8 cellular contexts compared by ENCODE assay signal in the genomic region with DNA sequence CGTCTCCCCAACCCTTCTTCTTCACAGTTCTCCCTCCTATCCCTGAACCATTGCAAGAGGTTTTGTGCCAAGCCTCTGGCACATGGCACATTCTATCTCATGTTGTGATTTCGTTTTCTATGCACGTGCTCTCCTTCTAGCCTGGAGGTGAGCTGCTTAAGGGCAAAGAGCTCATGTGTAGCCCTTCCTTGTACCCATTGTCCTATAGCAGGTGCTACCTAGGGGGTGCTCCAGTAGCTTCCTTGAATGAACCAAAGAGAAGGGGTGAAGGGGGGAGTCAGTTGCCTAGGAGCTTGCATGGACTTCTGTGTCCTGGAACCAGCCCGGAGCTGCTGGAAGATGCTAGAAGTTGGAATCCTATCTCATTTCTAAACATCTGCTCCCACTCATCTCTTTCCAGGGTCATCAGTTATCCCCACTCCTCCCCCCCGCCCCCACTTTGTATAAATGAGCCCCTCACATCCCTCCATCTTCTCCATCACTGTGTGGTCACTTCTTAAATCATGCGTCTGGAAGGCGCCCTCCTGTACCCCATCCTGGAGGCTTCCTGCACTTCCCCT. TPM values are rescaled to one million over a fixed set of nuclear protein-coding genes. Genes with fewer than 3 reads are reported as not detected.
DNase-seq lines count a peak whose midpoint lies in the region; ATAC-seq, FAIRE-seq and TF ChIP-seq lines count a peak whose summit lies in the region.

No MANE protein-coding gene starts in this region.

- ATAC-seq in K562: no peak; the same call in 2 of the 3 replicates
- peak; percentile 16 for ATAC-seq in mucosa of descending colon
- no peak for ATAC-seq in GM21723 (IDR thresholded peaks at IDR 0.05; ENCODE audit: unreplicated experiment)
- ATAC-seq in HG03469 (IDR thresholded peaks at IDR 0.05; ENCODE audit: unreplicated experiment): no peak

- H3K4me1 ChIP-seq in A673 (ENCODE audit: insufficient read depth, low read length, poor library complexity, severe bottlenecking) (peaks cover 10% of the 10 kb centered on the region), K562 (replicated peaks in 1 of 2; ENCODE audit: control insufficient read depth in 2 of 2, insufficient read depth in 2 of 2, low read length in 2 of 2) (peaks cover 0 to 11% of the 10 kb centered on the region in 2 experiments; a peak in 3 of 5 replicates), mucosa of descending colon (ENCODE audit: low read depth) (peaks cover 3% of the 10 kb centered on the region)

- BruUV-seq in A673 (replicated peaks; lab: Mats Ljungman, UMichigan) (no TSS peak), K562 (replicated peaks; lab: Mats Ljungman, UMichigan) (no TSS peak)

- no peak overlapping the region for H2AFZ ChIP-seq in K562 (ENCODE audit: low read depth, low read length)

- CTCF ChIA-PET in A673 (lab: Charles Lee) (no interaction called here), K562 (lab: Yijun Ruan, JAX; ENCODE audit: low intra/inter-chr PET ratio) (no interaction called here)

- POLR2A ChIA-PET in A673 (lab: Charles Lee; ENCODE audit: low non-redundant PET): no interaction called here
- POLR2A ChIA-PET in K562 (lab: Yijun Ruan, JAX): interaction anchor here (0.6 to 1.5 kb wide), 2 partner anchors 9 to 307 kb away, joined by 3 to 4 read pairs; no protein-coding TSS in a partner anchor

- no peak for TF ChIP-seq POLR2A in K562 (conservative IDR thresholded peaks at IDR 0.05)

- no peaks in the 10 kb centered on the region for H4K20me1 ChIP-seq in K562 (replicated peaks; ENCODE audit: control insufficient read depth, insufficient read depth, low read length)

- intact Hi-C loops in A673 (cut with micrococcal nuclease; ENCODE audit: unreplicated experiment) (no loop called here), K562 (cut with micrococcal nuclease) (no loop called here), mucosa of descending colon (cut with DNase I, micrococcal nuclease) (no loop called here)

- peaks cover 46% of the 10 kb centered on the region for H3K4me1 Mint-ChIP-seq in HFFc6 (ENCODE audit: low read depth)

- whole genome bisulfite sequencing in K562 (ENCODE audit: insufficient coverage, low coverage, missing lambda C conversion rate): 4% methylated on average over 6 of the region's 7 CpGs

- TF ChIP-seq EP300 in K562 (IDR thresholded peaks at IDR 0.05; ENCODE audit: low read length): no peak

- no peak overlapping the region for H3K9ac ChIP-seq in K562 (ENCODE audit: insufficient read depth in 1 of 2, low read depth in 2 of 2, low read length in 2 of 2)

- H3K79me2 ChIP-seq in K562 (ENCODE audit: control insufficient read depth, insufficient read depth, low read length): no peaks in the 10 kb centered on the region

- H3K9me3 Mint-ChIP-seq in HFFc6: no peaks in the 10 kb centered on the region

- TF ChIP-seq RAD21 in K562 (CRISPR knock-in tag; conservative IDR thresholded peaks at IDR 0.05 in 1 of 2, IDR thresholded peaks at IDR 0.05 in 1 of 2): no peak

- H3K9me1 ChIP-seq in K562 (ENCODE audit: control insufficient read depth, insufficient read depth, low read length): no peaks in the 10 kb centered on the region

- no peak overlapping the region; the same call in 1 of the 2 replicates for H3K4me2 ChIP-seq in K562 (ENCODE audit: insufficient read depth, low read length)

- H3K4me3 Mint-ChIP-seq in HFFc6: peak overlapping the region; percentile 90

- in situ Hi-C loops in K562 (cut with MboI): no loop called here

- H3K36me3 Mint-ChIP-seq in HFFc6 (ENCODE audit: low read depth): no peaks in the 10 kb centered on the region

- peak overlapping the region; percentile 71 for H3K4me3 ChIP-seq in A673 (ENCODE audit: low read depth, low read length, poor library complexity, severe bottlenecking)
- peak overlapping the region; percentile 30; the same call in 1 of the 2 replicates for H3K4me3 ChIP-seq in K562
- no peak overlapping the region for H3K4me3 ChIP-seq in mucosa of descending colon

- no peak for FAIRE-seq in K562 (lab: Jason Lieb, UNC)

- H3K36me3 ChIP-seq in A673 (ENCODE audit: insufficient read depth, low read length, poor library complexity, severe bottlenecking): no peaks in the 10 kb centered on the region
- no peaks in the 10 kb centered on the region for H3K36me3 ChIP-seq in K562 (ENCODE audit: control insufficient read depth, insufficient read depth, low read length)
- H3K36me3 ChIP-seq in mucosa of descending colon (ENCODE audit: low read depth): no peaks in the 10 kb centered on the region

- TF ChIP-seq CTCF in A673 (conservative IDR thresholded peaks at IDR 0.05; ENCODE audit: low read depth, low read length): no peak
- no peak for TF ChIP-seq CTCF in HFFc6 (IDR thresholded peaks at IDR 0.05)
- TF ChIP-seq CTCF in K562 (IDR thresholded peaks at IDR 0.05 in 2 of 3, conservative IDR thresholded peaks at IDR 0.05 in 1 of 3; ENCODE audit: insufficient read depth in 2 of 3, low read depth in 1 of 3, low read length in 3 of 3): no peak
- TF ChIP-seq CTCF in mucosa of descending colon (IDR thresholded peaks at IDR 0.05): no peak

- H3K27ac Mint-ChIP-seq in HFFc6: peak overlapping the region; percentile 65

- peaks cover 3% of the 10 kb centered on the region for H3K27me3 Mint-ChIP-seq in HFFc6 (ENCODE audit: insufficient read depth)

- H3K9me3 ChIP-seq in A673 (ENCODE audit: low read depth, low read length, poor library complexity, severe bottlenecking) (no peaks in the 10 kb centered on the region), K562 (replicated peaks; ENCODE audit: control insufficient read depth, insufficient read depth, low read depth, low read length) (no peaks in the 10 kb centered on the region), mucosa of descending colon (no peaks in the 10 kb centered on the region)

- H3K27me3 ChIP-seq in A673 (replicated peaks; ENCODE audit: insufficient read depth, low read depth, low read length, poor library complexity): peaks cover 20% of the 10 kb centered on the region
- peaks cover 21 to 39% of the 10 kb centered on the region in 2 experiments for H3K27me3 ChIP-seq in K562 (ENCODE audit: control insufficient read depth in 2 of 2, insufficient read depth in 2 of 2, low read length in 2 of 2)

- H3K27ac ChIP-seq in A673 (ENCODE audit: low read depth, low read length, poor library complexity, severe bottlenecking) (no peak overlapping the region), K562 (ENCODE audit: extremely low read depth, low read depth, low read length) (no peak overlapping the region)

- DNase-seq in A673 (ENCODE audit: low spot score) (no peak), HFFc6 (no peak), K562 (ENCODE audit: extremely low read depth in 1 of 4, low spot score in 3 of 4) (no peak), mucosa of descending colon (no peak), NOMO-1 treated with dmso at 0.1 percent for 144 hours (lab: John Stamatoyannopoulos, UW; ENCODE audit: unreplicated experiment) (no peak)
- no peak for DNase-seq in stimulated activated CD4-positive, alpha-beta T cell treated with anti-CD3 and anti-CD28 coated beads, Interleukin-15, amount 100 ng/mL, for 24 hours

TF ChIP-seq in K562, 482 proteins besides CTCF, POLR2A, EP300 and RAD21:
- TF ChIP-seq ZNF518B (CRISPR knock-in tag; IDR thresholded peaks at IDR 0.05) (no peak), LCOR (CRISPR knock-in tag; IDR thresholded peaks at IDR 0.05) (0 out of 2 replicates have a peak, but pooled peaks have one; percentile 41)

RNA-seq across cellular contexts. Expression of gene DISC1, which starts 0.5 kb away (rescaled TPM):
- total RNA-seq in A673 (2021) (1.8 and 3.0 TPM in 2 replicates), K562 (2014; rRNA removed) (0.04 and 0.09 TPM in 2 replicates), K562 (2014; rRNA removed; fragmentation: Illumina TruSeq; extraction: Trizol) (0.10 and 0.11 TPM in 2 replicates), K562 (2015; rRNA removed; fragmentation: Illumina TruSeq; extraction: Trizol) (0.07 and 0.08 TPM in 2 replicates), K562 (2021) (0.09 and 0.16 TPM in 2 replicates), mucosa of descending colon (10 to 100 TPM in 1 of 3 donors, 1 to 10 TPM in 2; 4.8 to 11.3 (median 8.9) TPM)
- total RNA-seq in HFFc6 (2021; fragmentation: NEBNext Ultra II Directional; extraction: Animal tissue kit (Norgen Biotek cat#: 25700)): 1 to 10 TPM; 1.3 to 4.3 (median 1.9) TPM
- 0.37 and 0.74 TPM in 2 replicates for total RNA-seq in K562 (2011; cell fraction: chromatin; rRNA removed; ENCODE audit: low replicate concordance)
- total RNA-seq in K562 (2011; cell fraction: nucleolus; rRNA removed): 0.17 and 0.26 TPM in 2 replicates
- total RNA-seq in K562 (2011; cell fraction: nucleoplasm; rRNA removed): 0.15 and 0.31 TPM in 2 replicates
- polyA plus RNA-seq in K562 (2011; rRNA removed) (0.08 TPM in 2 replicates), K562 (2014; fragmentation: Illumina TruSeq; extraction: Trizol) (0.01 and 0.03 TPM in 2 replicates), K562 (2014; fragmentation: Nextera tagmentation; extraction: Ambion mirVana) (under 1 TPM in 1 of 2 experiments, not detected in 1; 0.01 TPM), K562 (2014; rRNA removed) (0.03 TPM in 1 of 2 replicates, not detected in the other)
- 0.04 TPM in 1 of 2 replicates, not detected in the other for polyA plus RNA-seq in K562 (2011; cell fraction: cytosol; rRNA removed)
- polyA plus RNA-seq in K562 (2011; cell fraction: nucleus; rRNA removed): 0.10 and 0.33 TPM in 2 replicates
- 0.05 and 0.33 TPM in 2 replicates for polyA plus RNA-seq in K562 (2012)
- 0.18 TPM in 2 replicates for polyA minus RNA-seq in K562 (2011; rRNA and poly(A)+ RNA removed)
- polyA minus RNA-seq in K562 (2011; cell fraction: cytosol; rRNA and poly(A)+ RNA removed): not detected in 2 replicates
- 0.27 and 1.00 TPM in 2 replicates for polyA minus RNA-seq in K562 (2011; cell fraction: nucleus; rRNA and poly(A)+ RNA removed)
